1 cellular context compared by ENCODE assay signal in the genomic region with DNA sequence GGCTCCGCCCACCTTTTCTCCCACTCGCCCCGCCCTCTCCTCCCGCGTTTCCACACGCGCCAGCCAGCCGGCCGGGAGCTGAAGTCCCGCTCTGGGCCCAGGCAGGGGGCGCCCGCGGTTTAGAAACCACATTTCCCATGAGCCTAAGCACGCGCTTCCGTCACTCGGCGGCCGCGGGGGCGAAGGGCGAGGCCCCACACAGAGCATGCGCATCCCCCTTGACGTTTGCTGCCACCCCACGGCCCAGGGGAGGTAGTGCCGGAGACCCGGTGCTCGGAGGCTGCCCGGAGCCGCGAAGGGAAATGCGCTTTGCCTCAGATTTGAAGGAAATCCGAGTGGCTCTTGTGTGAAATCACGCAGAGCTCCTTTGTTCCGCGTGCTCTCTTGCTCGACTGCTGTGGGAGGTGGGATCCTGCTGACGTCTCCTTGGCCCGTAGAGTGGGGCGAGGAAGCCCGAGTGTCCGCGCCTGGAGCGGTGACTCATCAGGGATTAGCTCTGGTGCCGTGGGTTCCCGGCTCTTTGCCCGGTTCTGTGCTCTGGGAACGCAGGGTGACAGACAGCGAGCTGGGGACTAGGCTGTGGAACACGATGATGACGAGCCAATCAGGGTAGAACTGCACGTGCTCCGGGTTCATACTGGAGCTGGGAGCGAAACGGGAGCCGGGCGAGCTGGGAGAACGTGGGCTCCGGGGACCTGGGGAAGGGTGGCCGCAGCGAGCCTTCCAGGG.
A peak's percentile ranks its signal among the peaks of the same experiment; 100 is the strongest.
TF ChIP-seq lines count a peak whose summit lies in the region.

No MANE protein-coding gene starts in this region.

TF ChIP-seq in K562, 482 proteins besides CTCF, POLR2A, EP300 and RAD21 (continued from another document and continues in another):
- TF ChIP-seq ZNF184 (CRISPR knock-in tag; IDR thresholded peaks at IDR 0.05) = no peak
- no peak for TF ChIP-seq HDAC3 (IDR thresholded peaks at IDR 0.05; ENCODE audit: borderline replicate concordance, partially characterized antibody)
- TF ChIP-seq, protein P1, sequence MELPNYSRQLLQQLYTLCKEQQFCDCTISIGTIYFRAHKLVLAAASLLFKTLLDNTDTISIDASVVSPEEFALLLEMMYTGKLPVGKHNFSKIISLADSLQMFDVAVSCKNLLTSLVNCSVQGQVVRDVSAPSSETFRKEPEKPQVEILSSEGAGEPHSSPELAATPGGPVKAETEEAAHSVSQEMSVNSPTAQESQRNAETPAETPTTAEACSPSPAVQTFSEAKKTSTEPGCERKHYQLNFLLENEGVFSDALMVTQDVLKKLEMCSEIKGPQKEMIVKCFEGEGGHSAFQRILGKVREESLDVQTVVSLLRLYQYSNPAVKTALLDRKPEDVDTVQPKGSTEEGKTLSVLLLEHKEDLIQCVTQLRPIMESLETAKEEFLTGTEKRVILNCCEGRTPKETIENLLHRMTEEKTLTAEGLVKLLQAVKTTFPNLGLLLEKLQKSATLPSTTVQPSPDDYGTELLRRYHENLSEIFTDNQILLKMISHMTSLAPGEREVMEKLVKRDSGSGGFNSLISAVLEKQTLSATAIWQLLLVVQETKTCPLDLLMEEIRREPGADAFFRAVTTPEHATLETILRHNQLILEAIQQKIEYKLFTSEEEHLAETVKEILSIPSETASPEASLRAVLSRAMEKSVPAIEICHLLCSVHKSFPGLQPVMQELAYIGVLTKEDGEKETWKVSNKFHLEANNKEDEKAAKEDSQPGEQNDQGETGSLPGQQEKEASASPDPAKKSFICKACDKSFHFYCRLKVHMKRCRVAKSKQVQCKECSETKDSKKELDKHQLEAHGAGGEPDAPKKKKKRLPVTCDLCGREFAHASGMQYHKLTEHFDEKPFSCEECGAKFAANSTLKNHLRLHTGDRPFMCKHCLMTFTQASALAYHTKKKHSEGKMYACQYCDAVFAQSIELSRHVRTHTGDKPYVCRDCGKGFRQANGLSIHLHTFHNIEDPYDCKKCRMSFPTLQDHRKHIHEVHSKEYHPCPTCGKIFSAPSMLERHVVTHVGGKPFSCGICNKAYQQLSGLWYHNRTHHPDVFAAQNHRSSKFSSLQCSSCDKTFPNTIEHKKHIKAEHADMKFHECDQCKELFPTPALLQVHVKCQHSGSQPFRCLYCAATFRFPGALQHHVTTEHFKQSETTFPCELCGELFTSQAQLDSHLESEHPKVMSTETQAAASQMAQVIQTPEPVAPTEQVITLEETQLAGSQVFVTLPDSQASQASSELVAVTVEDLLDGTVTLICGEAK (IDR thresholded peaks at IDR 0.05) = peak; percentile 79
- TF ChIP-seq, protein P1 (CRISPR knock-in tag; IDR thresholded peaks at IDR 0.05) = peak; percentile 65; the same call in 1 of the 2 replicates
- TF ChIP-seq, protein P2, sequence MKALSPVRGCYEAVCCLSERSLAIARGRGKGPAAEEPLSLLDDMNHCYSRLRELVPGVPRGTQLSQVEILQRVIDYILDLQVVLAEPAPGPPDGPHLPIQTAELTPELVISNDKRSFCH (CRISPR knock-in tag; IDR thresholded peaks at IDR 0.05) = no peak
- TF ChIP-seq, protein P2 (tag; IDR thresholded peaks at IDR 0.05) = peak; percentile 33; the same call in 1 of the 2 replicates
- TF ChIP-seq NONO (IDR thresholded peaks at IDR 0.05; ENCODE audit: low read depth in 2 of 2, low read length in 1 of 2) = no peak; a peak in 1 of 4 replicates
- peak; percentile 94 for TF ChIP-seq JUND (IDR thresholded peaks at IDR 0.05; ENCODE audit: borderline replicate concordance, low read depth, low read length)
- peak; percentile 97 for TF ChIP-seq JUND (tag; IDR thresholded peaks at IDR 0.05; ENCODE audit: borderline replicate concordance, low read depth, low read length)
- TF ChIP-seq, protein P3, sequence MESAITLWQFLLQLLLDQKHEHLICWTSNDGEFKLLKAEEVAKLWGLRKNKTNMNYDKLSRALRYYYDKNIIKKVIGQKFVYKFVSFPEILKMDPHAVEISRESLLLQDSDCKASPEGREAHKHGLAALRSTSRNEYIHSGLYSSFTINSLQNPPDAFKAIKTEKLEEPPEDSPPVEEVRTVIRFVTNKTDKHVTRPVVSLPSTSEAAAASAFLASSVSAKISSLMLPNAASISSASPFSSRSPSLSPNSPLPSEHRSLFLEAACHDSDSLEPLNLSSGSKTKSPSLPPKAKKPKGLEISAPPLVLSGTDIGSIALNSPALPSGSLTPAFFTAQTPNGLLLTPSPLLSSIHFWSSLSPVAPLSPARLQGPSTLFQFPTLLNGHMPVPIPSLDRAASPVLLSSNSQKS (CRISPR knock-in tag; IDR thresholded peaks at IDR 0.05) = no peak
- TF ChIP-seq CCAR2 (IDR thresholded peaks at IDR 0.05; ENCODE audit: low read depth, low read length) = no peak
- no peak for TF ChIP-seq GTF2A2 (tag; IDR thresholded peaks at IDR 0.05)
- no peak for TF ChIP-seq SAFB2 (IDR thresholded peaks at IDR 0.05; ENCODE audit: borderline replicate concordance, low read depth, low read length, severe bottlenecking)
- TF ChIP-seq ZNF57 (CRISPR knock-in tag; IDR thresholded peaks at IDR 0.05) = 0 out of 2 replicates have a peak, but pooled peaks have one; percentile 46
- TF ChIP-seq, protein P4, sequence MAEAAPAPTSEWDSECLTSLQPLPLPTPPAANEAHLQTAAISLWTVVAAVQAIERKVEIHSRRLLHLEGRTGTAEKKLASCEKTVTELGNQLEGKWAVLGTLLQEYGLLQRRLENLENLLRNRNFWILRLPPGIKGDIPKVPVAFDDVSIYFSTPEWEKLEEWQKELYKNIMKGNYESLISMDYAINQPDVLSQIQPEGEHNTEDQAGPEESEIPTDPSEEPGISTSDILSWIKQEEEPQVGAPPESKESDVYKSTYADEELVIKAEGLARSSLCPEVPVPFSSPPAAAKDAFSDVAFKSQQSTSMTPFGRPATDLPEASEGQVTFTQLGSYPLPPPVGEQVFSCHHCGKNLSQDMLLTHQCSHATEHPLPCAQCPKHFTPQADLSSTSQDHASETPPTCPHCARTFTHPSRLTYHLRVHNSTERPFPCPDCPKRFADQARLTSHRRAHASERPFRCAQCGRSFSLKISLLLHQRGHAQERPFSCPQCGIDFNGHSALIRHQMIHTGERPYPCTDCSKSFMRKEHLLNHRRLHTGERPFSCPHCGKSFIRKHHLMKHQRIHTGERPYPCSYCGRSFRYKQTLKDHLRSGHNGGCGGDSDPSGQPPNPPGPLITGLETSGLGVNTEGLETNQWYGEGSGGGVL (CRISPR knock-in tag; IDR thresholded peaks at IDR 0.05) = no peak
- TF ChIP-seq, protein P5, sequence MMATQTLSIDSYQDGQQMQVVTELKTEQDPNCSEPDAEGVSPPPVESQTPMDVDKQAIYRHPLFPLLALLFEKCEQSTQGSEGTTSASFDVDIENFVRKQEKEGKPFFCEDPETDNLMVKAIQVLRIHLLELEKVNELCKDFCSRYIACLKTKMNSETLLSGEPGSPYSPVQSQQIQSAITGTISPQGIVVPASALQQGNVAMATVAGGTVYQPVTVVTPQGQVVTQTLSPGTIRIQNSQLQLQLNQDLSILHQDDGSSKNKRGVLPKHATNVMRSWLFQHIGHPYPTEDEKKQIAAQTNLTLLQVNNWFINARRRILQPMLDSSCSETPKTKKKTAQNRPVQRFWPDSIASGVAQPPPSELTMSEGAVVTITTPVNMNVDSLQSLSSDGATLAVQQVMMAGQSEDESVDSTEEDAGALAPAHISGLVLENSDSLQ (IDR thresholded peaks at IDR 0.05) = peak; percentile 89
- peak; percentile 23 for TF ChIP-seq NEUROD1 (IDR thresholded peaks at IDR 0.05; ENCODE audit: borderline replicate concordance, low read depth, low read length, partially characterized antibody)
- TF ChIP-seq RFX5 (IDR thresholded peaks at IDR 0.05; ENCODE audit: low read depth, low read length) = no peak
- no peak for TF ChIP-seq POLR3A (IDR thresholded peaks at IDR 0.05; ENCODE audit: borderline replicate concordance, extremely low read depth, insufficient read depth, insufficient read length)
- TF ChIP-seq RFX7 (CRISPR knock-in tag; IDR thresholded peaks at IDR 0.05) = no peak
- no peak for TF ChIP-seq ZNF23 (CRISPR knock-in tag; IDR thresholded peaks at IDR 0.05)
- TF ChIP-seq DNMT1 (IDR thresholded peaks at IDR 0.05) = no peak
- no peak for TF ChIP-seq FUS (optimal IDR thresholded peaks at IDR 0.05; ENCODE audit: low read depth, low read length)
- TF ChIP-seq HDGF (IDR thresholded peaks at IDR 0.05) = no peak
- TF ChIP-seq NCOR1 (IDR thresholded peaks at IDR 0.05) = no peak; the same call in 1 of the 2 replicates
- TF ChIP-seq ZFP30 (CRISPR knock-in tag; IDR thresholded peaks at IDR 0.05; ENCODE audit: borderline replicate concordance) = no peak
- TF ChIP-seq HCFC1 (IDR thresholded peaks at IDR 0.05; ENCODE audit: low read depth, low read length) = peak; percentile 100
- TF ChIP-seq, protein P6, sequence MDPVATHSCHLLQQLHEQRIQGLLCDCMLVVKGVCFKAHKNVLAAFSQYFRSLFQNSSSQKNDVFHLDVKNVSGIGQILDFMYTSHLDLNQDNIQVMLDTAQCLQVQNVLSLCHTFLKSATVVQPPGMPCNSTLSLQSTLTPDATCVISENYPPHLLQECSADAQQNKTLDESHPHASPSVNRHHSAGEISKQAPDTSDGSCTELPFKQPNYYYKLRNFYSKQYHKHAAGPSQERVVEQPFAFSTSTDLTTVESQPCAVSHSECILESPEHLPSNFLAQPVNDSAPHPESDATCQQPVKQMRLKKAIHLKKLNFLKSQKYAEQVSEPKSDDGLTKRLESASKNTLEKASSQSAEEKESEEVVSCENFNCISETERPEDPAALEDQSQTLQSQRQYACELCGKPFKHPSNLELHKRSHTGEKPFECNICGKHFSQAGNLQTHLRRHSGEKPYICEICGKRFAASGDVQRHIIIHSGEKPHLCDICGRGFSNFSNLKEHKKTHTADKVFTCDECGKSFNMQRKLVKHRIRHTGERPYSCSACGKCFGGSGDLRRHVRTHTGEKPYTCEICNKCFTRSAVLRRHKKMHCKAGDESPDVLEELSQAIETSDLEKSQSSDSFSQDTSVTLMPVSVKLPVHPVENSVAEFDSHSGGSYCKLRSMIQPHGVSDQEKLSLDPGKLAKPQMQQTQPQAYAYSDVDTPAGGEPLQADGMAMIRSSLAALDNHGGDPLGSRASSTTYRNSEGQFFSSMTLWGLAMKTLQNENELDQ (CRISPR knock-in tag; IDR thresholded peaks at IDR 0.05; ENCODE audit: borderline replicate concordance) = no peak
- TF ChIP-seq, protein P7, sequence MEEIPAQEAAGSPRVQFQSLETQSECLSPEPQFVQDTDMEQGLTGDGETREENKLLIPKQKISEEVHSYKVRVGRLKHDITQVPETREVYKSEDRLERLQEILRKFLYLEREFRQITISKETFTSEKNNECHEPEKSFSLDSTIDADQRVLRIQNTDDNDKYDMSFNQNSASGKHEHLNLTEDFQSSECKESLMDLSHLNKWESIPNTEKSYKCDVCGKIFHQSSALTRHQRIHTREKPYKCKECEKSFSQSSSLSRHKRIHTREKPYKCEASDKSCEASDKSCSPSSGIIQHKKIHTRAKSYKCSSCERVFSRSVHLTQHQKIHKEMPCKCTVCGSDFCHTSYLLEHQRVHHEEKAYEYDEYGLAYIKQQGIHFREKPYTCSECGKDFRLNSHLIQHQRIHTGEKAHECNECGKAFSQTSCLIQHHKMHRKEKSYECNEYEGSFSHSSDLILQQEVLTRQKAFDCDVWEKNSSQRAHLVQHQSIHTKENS (CRISPR knock-in tag; IDR thresholded peaks at IDR 0.05) = no peak
- TF ChIP-seq, protein P8, sequence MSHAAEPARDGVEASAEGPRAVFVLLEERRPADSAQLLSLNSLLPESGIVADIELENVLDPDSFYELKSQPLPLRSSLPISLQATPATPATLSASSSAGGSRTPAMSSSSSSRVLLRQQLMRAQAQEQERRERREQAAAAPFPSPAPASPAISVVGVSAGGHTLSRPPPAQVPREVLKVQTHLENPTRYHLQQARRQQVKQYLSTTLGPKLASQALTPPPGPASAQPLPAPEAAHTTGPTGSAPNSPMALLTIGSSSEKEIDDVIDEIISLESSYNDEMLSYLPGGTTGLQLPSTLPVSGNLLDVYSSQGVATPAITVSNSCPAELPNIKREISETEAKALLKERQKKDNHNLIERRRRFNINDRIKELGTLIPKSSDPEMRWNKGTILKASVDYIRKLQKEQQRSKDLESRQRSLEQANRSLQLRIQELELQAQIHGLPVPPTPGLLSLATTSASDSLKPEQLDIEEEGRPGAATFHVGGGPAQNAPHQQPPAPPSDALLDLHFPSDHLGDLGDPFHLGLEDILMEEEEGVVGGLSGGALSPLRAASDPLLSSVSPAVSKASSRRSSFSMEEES (CRISPR knock-in tag; IDR thresholded peaks at IDR 0.05) = no peak; the same call in 1 of the 2 replicates
